1 cellular context compared by ENCODE assay signal in the genomic region with DNA sequence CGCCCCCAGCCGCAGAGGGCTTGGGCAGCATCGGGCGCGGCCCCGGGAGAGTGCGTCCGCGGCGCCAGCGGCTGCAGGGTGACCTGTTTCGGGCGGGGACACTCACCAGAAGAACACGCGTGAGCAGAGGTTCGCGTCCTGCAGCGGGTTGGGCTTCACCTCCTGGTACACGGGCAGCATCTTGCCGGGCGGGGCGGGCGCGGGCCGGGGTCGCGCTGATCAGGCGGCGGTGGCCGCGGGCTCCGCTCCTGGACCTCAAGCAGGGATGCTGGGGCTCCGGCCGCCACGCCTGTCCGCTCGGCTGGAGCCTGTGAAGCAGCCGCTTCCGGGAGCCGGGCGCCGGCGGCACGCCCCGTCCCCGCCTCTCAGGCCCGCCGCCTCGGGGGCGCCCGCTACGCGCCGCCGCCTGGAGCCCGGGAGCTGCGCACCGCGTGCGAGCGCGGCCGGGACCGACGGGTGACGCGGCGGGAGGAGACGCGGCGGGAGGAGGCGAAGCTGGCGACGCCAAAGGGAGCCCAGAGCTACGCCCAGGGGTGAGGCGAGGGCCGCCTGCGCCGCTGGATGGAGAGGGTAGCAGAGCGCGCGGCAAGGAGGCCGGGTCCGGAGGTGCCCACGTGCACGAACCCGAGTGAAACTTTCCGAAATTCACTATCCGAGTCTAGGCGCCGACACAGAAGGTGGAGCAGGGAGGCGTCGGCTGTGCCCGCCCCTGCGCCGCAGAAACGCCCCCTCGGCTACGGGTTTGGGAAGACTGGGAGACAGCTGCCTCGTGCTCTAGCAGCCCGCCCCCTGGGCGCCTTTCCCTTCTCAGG.
TF ChIP-seq lines count a peak whose summit lies in the region.

A gene with protein sequence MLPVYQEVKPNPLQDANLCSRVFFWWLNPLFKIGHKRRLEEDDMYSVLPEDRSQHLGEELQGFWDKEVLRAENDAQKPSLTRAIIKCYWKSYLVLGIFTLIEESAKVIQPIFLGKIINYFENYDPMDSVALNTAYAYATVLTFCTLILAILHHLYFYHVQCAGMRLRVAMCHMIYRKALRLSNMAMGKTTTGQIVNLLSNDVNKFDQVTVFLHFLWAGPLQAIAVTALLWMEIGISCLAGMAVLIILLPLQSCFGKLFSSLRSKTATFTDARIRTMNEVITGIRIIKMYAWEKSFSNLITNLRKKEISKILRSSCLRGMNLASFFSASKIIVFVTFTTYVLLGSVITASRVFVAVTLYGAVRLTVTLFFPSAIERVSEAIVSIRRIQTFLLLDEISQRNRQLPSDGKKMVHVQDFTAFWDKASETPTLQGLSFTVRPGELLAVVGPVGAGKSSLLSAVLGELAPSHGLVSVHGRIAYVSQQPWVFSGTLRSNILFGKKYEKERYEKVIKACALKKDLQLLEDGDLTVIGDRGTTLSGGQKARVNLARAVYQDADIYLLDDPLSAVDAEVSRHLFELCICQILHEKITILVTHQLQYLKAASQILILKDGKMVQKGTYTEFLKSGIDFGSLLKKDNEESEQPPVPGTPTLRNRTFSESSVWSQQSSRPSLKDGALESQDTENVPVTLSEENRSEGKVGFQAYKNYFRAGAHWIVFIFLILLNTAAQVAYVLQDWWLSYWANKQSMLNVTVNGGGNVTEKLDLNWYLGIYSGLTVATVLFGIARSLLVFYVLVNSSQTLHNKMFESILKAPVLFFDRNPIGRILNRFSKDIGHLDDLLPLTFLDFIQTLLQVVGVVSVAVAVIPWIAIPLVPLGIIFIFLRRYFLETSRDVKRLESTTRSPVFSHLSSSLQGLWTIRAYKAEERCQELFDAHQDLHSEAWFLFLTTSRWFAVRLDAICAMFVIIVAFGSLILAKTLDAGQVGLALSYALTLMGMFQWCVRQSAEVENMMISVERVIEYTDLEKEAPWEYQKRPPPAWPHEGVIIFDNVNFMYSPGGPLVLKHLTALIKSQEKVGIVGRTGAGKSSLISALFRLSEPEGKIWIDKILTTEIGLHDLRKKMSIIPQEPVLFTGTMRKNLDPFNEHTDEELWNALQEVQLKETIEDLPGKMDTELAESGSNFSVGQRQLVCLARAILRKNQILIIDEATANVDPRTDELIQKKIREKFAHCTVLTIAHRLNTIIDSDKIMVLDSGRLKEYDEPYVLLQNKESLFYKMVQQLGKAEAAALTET (N-terminal part only) (minus strand): TSS at position 317 of the 812 bp plus-strand sequence. CDS start 137 bp downstream, at position 180.

TF ChIP-seq in GM12878, 131 proteins besides CTCF, POLR2A, EP300 and RAD21 (continued from another document and continues in another):
- TF ChIP-seq ZBTB33 (IDR thresholded peaks at IDR 0.05) (no peak), ZNF622 (IDR thresholded peaks at IDR 0.05) (no peak), PAX8 (IDR thresholded peaks at IDR 0.05) (no peak), SMARCA5 (IDR thresholded peaks at IDR 0.05) (peak; percentile 69; the same call in 1 of the 2 replicates), CHD2 (IDR thresholded peaks at IDR 0.05; ENCODE audit: borderline replicate concordance, low read depth, low read length) (0 out of 2 replicates have a peak, but pooled peaks have one; percentile 24), ATF7 (IDR thresholded peaks at IDR 0.05; ENCODE audit: low read depth) (no peak), POLR2AphosphoS5 (IDR thresholded peaks at IDR 0.05; ENCODE audit: low read length) (no peak; the same call in none of the 2 replicates), MAX (IDR thresholded peaks at IDR 0.05; ENCODE audit: low read depth, low read length) (peak; percentile 37; the same call in 1 of the 2 replicates), MEF2B (IDR thresholded peaks at IDR 0.05; ENCODE audit: partially characterized antibody, poor library complexity, severe bottlenecking) (no peak), SMAD5 (IDR thresholded peaks at IDR 0.05; ENCODE audit: low read depth) (0 out of 2 replicates have a peak, but pooled peaks have one; percentile 35), IKZF2 (IDR thresholded peaks at IDR 0.05) (no peak; a peak in 1 of 4 replicates), BCL11A (IDR thresholded peaks at IDR 0.05; ENCODE audit: low read depth, low read length) (no peak), ZBED1 (IDR thresholded peaks at IDR 0.05; ENCODE audit: borderline replicate concordance) (no peak), HCFC1 (IDR thresholded peaks at IDR 0.05; ENCODE audit: low read length) (no peak), POLR2AphosphoS2 (IDR thresholded peaks at IDR 0.05; ENCODE audit: low read depth, low read length) (no peak), SIX5 (IDR thresholded peaks at IDR 0.05; ENCODE audit: low read depth, low read length, severe bottlenecking) (no peak), NR2C1 (IDR thresholded peaks at IDR 0.05) (no peak), CREM (IDR thresholded peaks at IDR 0.05; ENCODE audit: low read depth) (peak; percentile 34; the same call in 1 of the 2 replicates), CREB1 (IDR thresholded peaks at IDR 0.05; ENCODE audit: low read depth) (peak; percentile 62; the same call in 1 of the 2 replicates), TCF3 (IDR thresholded peaks at IDR 0.05; ENCODE audit: borderline replicate concordance, insufficient read depth, low read depth, low read length) (no peak), TARDBP (IDR thresholded peaks at IDR 0.05; ENCODE audit: borderline replicate concordance) (no peak), NFYA (IDR thresholded peaks at IDR 0.05; ENCODE audit: borderline replicate concordance, low read depth, low read length) (no peak), BCLAF1 (IDR thresholded peaks at IDR 0.05) (no peak), LARP7 (IDR thresholded peaks at IDR 0.05) (peak; percentile 93; the same call in 1 of the 2 replicates), E4F1 (IDR thresholded peaks at IDR 0.05; ENCODE audit: borderline replicate concordance, partially characterized antibody) (no peak), KDM1A (IDR thresholded peaks at IDR 0.05; ENCODE audit: borderline replicate concordance) (no peak), YY1 (IDR thresholded peaks at IDR 0.05; ENCODE audit: low read depth, low read length) (peak; percentile 22; the same call in 1 of the 2 replicates), IKZF1 (conservative IDR thresholded peaks at IDR 0.05) (peak; percentile 83), SP1 (IDR thresholded peaks at IDR 0.05; ENCODE audit: low read depth, low read length) (no peak), BMI1 (IDR thresholded peaks at IDR 0.05; ENCODE audit: borderline replicate concordance) (no peak), JUNB (IDR thresholded peaks at IDR 0.05) (no peak), HDGF (IDR thresholded peaks at IDR 0.05) (no peak)
- TF ChIP-seq, protein P1, sequence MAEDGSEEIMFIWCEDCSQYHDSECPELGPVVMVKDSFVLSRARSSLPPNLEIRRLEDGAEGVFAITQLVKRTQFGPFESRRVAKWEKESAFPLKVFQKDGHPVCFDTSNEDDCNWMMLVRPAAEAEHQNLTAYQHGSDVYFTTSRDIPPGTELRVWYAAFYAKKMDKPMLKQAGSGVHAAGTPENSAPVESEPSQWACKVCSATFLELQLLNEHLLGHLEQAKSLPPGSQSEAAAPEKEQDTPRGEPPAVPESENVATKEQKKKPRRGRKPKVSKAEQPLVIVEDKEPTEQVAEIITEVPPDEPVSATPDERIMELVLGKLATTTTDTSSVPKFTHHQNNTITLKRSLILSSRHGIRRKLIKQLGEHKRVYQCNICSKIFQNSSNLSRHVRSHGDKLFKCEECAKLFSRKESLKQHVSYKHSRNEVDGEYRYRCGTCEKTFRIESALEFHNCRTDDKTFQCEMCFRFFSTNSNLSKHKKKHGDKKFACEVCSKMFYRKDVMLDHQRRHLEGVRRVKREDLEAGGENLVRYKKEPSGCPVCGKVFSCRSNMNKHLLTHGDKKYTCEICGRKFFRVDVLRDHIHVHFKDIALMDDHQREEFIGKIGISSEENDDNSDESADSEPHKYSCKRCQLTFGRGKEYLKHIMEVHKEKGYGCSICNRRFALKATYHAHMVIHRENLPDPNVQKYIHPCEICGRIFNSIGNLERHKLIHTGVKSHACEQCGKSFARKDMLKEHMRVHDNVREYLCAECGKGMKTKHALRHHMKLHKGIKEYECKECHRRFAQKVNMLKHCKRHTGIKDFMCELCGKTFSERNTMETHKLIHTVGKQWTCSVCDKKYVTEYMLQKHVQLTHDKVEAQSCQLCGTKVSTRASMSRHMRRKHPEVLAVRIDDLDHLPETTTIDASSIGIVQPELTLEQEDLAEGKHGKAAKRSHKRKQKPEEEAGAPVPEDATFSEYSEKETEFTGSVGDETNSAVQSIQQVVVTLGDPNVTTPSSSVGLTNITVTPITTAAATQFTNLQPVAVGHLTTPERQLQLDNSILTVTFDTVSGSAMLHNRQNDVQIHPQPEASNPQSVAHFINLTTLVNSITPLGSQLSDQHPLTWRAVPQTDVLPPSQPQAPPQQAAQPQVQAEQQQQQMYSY (CRISPR knock-in tag; IDR thresholded peaks at IDR 0.05), result no peak
- TF ChIP-seq, protein P2, sequence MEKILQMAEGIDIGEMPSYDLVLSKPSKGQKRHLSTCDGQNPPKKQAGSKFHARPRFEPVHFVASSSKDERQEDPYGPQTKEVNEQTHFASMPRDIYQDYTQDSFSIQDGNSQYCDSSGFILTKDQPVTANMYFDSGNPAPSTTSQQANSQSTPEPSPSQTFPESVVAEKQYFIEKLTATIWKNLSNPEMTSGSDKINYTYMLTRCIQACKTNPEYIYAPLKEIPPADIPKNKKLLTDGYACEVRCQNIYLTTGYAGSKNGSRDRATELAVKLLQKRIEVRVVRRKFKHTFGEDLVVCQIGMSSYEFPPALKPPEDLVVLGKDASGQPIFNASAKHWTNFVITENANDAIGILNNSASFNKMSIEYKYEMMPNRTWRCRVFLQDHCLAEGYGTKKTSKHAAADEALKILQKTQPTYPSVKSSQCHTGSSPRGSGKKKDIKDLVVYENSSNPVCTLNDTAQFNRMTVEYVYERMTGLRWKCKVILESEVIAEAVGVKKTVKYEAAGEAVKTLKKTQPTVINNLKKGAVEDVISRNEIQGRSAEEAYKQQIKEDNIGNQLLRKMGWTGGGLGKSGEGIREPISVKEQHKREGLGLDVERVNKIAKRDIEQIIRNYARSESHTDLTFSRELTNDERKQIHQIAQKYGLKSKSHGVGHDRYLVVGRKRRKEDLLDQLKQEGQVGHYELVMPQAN (conservative IDR thresholded peaks at IDR 0.05), result peak; percentile 83; the same call in 1 of the 2 replicates
